ENCODE assay signal across 3 cellular contexts in genomic region chr11:110580571-110580970, GRCh38.
"Had no signal": no experiment of that assay in that cellular context is flagged by ENCODE, and none has a peak within 500 bp of the region (broad histone marks: within the 10 kb centered on the region; RNA-seq: fewer than 3 reads in every experiment).

No MANE protein-coding gene starts in this region.

- DNase-seq: GDM1, GF-D8 had no signal

- H3K4me3 ChIP-seq: GM12878 had no signal

- ATAC-seq: GM12878 had no signal
